22 cellular contexts compared by ENCODE assay signal in the genomic region with DNA sequence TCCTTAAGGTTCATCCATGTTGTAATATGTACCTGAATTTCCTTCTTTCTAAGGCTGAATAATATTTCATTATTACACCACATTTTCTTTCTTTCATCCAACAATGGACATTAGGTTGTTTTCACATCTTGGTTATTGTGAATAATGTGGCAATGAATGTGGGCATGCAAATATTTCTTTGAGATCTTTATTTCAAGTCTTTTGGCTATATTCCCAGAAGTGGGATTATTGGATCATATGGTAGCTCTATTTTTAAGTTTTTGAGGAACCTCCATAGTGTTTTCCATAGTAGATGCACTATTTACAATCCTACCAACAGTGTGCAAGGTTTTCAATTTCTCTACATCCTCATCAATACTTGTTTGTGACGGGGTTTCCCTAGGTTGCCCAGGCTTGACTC. TPM values are rescaled to one million over a fixed set of nuclear protein-coding genes. Genes with fewer than 3 reads are reported as not detected.
DNase-seq lines count a peak whose midpoint lies in the region; ATAC-seq and TF ChIP-seq lines count a peak whose summit lies in the region.
"Had no signal": no experiment of that assay in that cellular context is flagged by ENCODE, and none has a peak within 500 bp of the region (broad histone marks: within the 10 kb centered on the region; RNA-seq: fewer than 3 reads in every experiment).

No MANE protein-coding gene starts in this region.

- H3K36me3 ChIP-seq in mammary epithelial cell (ENCODE audit: insufficient read depth, low read length) (no peaks in the 10 kb centered on the region), SK-N-MC (ENCODE audit: insufficient read depth, low read length) (no peaks in the 10 kb centered on the region)
- H3K36me3 ChIP-seq: MG63, SJCRH30 had no signal

- no peak overlapping the region for H3K27ac ChIP-seq in mammary epithelial cell (ENCODE audit: insufficient read depth, low read depth, low read length)
- H3K27ac ChIP-seq in SK-N-MC = peak overlapping the region; percentile 4; the same call in 1 of the 2 replicates
- H3K27ac ChIP-seq: SJCRH30 had no signal

- H3K36me3 Mint-ChIP-seq in MCF 10A (ENCODE audit: insufficient read depth, unreplicated experiment) = no peaks in the 10 kb centered on the region
- H3K36me3 Mint-ChIP-seq: CD14-positive monocyte had no signal

- no peak overlapping the region for H2AFZ ChIP-seq in mammary epithelial cell (ENCODE audit: low read depth, low read length)

- H3K4me3 ChIP-seq in mammary epithelial cell (replicated peaks in 1 of 3; ENCODE audit: insufficient read depth in 1 of 3, low read depth in 2 of 3, low read length in 3 of 3) (no peak overlapping the region), SK-N-MC (no peak overlapping the region), fibroblast of pulmonary artery (replicated peaks; ENCODE audit: low read depth, low read length) (no peak overlapping the region)
- H3K4me3 ChIP-seq: MG63, SJCRH30 had no signal

- H4K20me1 ChIP-seq in mammary epithelial cell (ENCODE audit: insufficient read depth, low read length) = no peaks in the 10 kb centered on the region

- CTCF ChIA-PET in MCF 10A (lab: Yijun Ruan, JAX) (interaction anchor here (0.9 kb wide), 1 partner anchor 72 kb away, joined by 3 read pairs; no protein-coding TSS in a partner anchor), mammary epithelial cell (lab: Charles Lee; ENCODE audit: low non-redundant PET) (no interaction called here)

- peak; percentile 26 for DNase-seq in MCF 10A (ENCODE audit: unreplicated experiment)
- DNase-seq in mammary epithelial cell = no peak
- DNase-seq in SK-N-MC (ENCODE audit: low read depth, low spot score) = peak; percentile 8
- DNase-seq in fibroblast of pulmonary artery (ENCODE audit: low read depth) = peak; percentile 18
- DNase-seq in NCI-H1105 treated with DMSO at 0.1 percent for 48 hours (lab: John Stamatoyannopoulos, UW) = no peak
- DNase-seq: GF-D8, H7, HFFc6, Karpas-422, NCI-H1436 treated with DMSO at 0.1 percent for 48 hours, NCI-H2029, NCI-H2227 treated with DMSO at 0.1 percent for 48 hours, NCI-H510A, NCI-H774 had no signal

- intact Hi-C loops in MCF 10A (cut with micrococcal nuclease) (no loop called here), mammary epithelial cell (cut with micrococcal nuclease) (no loop called here)

- in situ Hi-C loops in mammary epithelial cell (cut with MboI; ENCODE audit: low sequenced_read_pairs in 2 of 2) = no loop called here

- no peaks in the 10 kb centered on the region for H3K9me3 Mint-ChIP-seq in MCF 10A (ENCODE audit: unreplicated experiment)

- ATAC-seq in GM19324 (IDR thresholded peaks at IDR 0.05; ENCODE audit: low FRiP score, unreplicated experiment) (no peak), HG02885 (IDR thresholded peaks at IDR 0.05; ENCODE audit: poor library complexity, unreplicated experiment) (no peak), GM21367 (IDR thresholded peaks at IDR 0.05; ENCODE audit: unreplicated experiment) (no peak)
- ATAC-seq: Panc1 had no signal

- 59% methylated on average over 1 of the region's 1 CpG for WGBS in mammary epithelial cell (ENCODE audit: low coverage, missing lambda C conversion rate)

- H3K9me3 ChIP-seq in mammary epithelial cell (replicated peaks; ENCODE audit: insufficient read depth, low read length) (no peaks in the 10 kb centered on the region), SK-N-MC (ENCODE audit: low read depth, low read length) (no peaks in the 10 kb centered on the region)
- H3K9me3 ChIP-seq: MG63, SJCRH30 had no signal

- H3K4me1 ChIP-seq in mammary epithelial cell (ENCODE audit: insufficient read depth, low read length) = no peaks in the 10 kb centered on the region

- no peak for TF ChIP-seq CTCF in MCF 10A (IDR thresholded peaks at IDR 0.05; ENCODE audit: unreplicated experiment)
- TF ChIP-seq CTCF in mammary epithelial cell (conservative IDR thresholded peaks at IDR 0.05 in 1 of 2, IDR thresholded peaks at IDR 0.05 in 1 of 2; ENCODE audit: extremely low read depth in 1 of 2, insufficient read depth in 1 of 2, low read depth in 1 of 2, low read length in 2 of 2) = no peak
- TF ChIP-seq CTCF in fibroblast of pulmonary artery (IDR thresholded peaks at IDR 0.05; ENCODE audit: low read length, missing control alignments) = no peak

- no peaks in the 10 kb centered on the region for H3K79me2 ChIP-seq in mammary epithelial cell (ENCODE audit: insufficient read depth, low read length)

- BruUV-seq in MCF 10A (replicated peaks; lab: Mats Ljungman, UMichigan) (no TSS peak), mammary epithelial cell (replicated peaks; lab: Mats Ljungman, UMichigan) (no TSS peak)

- no peaks in the 10 kb centered on the region for H3K27me3 ChIP-seq in mammary epithelial cell (ENCODE audit: insufficient read depth, low read length)
- H3K27me3 ChIP-seq: MG63, SJCRH30 had no signal

- H3K27ac Mint-ChIP-seq in MCF 10A (ENCODE audit: low read depth, unreplicated experiment) = no peak overlapping the region
- H3K27ac Mint-ChIP-seq: B cell, CD14-positive monocyte, HFFc6 had no signal

- dilution Hi-C loops in mammary epithelial cell (cut with HindIII; ENCODE audit: low sequenced_read_pairs) = no loop called here

- POLR2A ChIA-PET in MCF 10A (lab: Yijun Ruan, JAX) = no interaction called here

- no peak overlapping the region for H3K9ac ChIP-seq in mammary epithelial cell (ENCODE audit: insufficient read depth, low read length)
- H3K9ac ChIP-seq in SK-N-MC (ENCODE audit: insufficient read length) = no peak overlapping the region

- no peak overlapping the region for H3K4me3 Mint-ChIP-seq in MCF 10A (ENCODE audit: unreplicated experiment)
- H3K4me3 Mint-ChIP-seq: B cell, CD14-positive monocyte, HFFc6 had no signal

- H3K27me3 Mint-ChIP-seq in MCF 10A (ENCODE audit: insufficient read depth, unreplicated experiment) = no peaks in the 10 kb centered on the region

- H3K4me1 Mint-ChIP-seq in MCF 10A (ENCODE audit: insufficient read depth, unreplicated experiment) = peaks cover 7% of the 10 kb centered on the region
- H3K4me1 Mint-ChIP-seq: B cell, CD14-positive monocyte had no signal

- no peak overlapping the region for H3K4me2 ChIP-seq in mammary epithelial cell (ENCODE audit: insufficient read depth, low read depth, low read length)

RNA-seq across cellular contexts. Expression of gene CHST14, which starts 10.9 kb away (rescaled TPM):
- total RNA-seq in MCF 10A (2022) (5.8 and 7.3 TPM in 2 replicates), mammary epithelial cell (10 to 100 TPM in 1 of 2 donors, 1 to 10 TPM in 1; 9.8 to 11.1 TPM)
- polyA plus RNA-seq in mammary epithelial cell = 7.7 TPM
- 6.6 TPM for polyA minus RNA-seq in mammary epithelial cell

RNA-seq across cellular contexts. Expression of gene BAHD1, which starts 40.9 kb away (rescaled TPM):
- total RNA-seq in MCF 10A (2022) (14.9 and 15.1 TPM in 2 replicates), mammary epithelial cell (10 to 100 TPM; 11.7 to 13.7 TPM)
- 6.6 TPM for polyA plus RNA-seq in mammary epithelial cell
- 12.9 TPM for polyA minus RNA-seq in mammary epithelial cell

Comparison
In these comparisons a context has a peak if more than half of its experiments do, and no peak if none do; other contexts are left out.
1. DNase-seq: peak in MCF 10A (single experiment), SK-N-MC (single experiment) and fibroblast of pulmonary artery (single experiment); none in mammary epithelial cell (single experiment) and NCI-H1105 treated with DMSO at 0.1 percent for 48 hours (single experiment).